In genomic region chr6:13275435-13275989, GRCh38 we compare ENCODE assay signal across 1 cellular context.
A peak's percentile ranks its signal among the peaks of the same experiment; 100 is the strongest.
TF ChIP-seq lines count a peak whose summit lies in the region.

No MANE protein-coding gene starts in this region.

TF ChIP-seq in K562, 482 proteins besides CTCF, POLR2A, EP300 and RAD21 (continued from another document and continues in another):
- TF ChIP-seq ZBTB2 (IDR thresholded peaks at IDR 0.05) (no peak), SMAD4 (CRISPR knock-in tag; conservative IDR thresholded peaks at IDR 0.05) (0 out of 2 replicates have a peak, but pooled peaks have one; percentile 32), MAFG (tag; conservative IDR thresholded peaks at IDR 0.05) (peak; percentile 23; the same call in 1 of the 2 replicates), ETS2 (tag; IDR thresholded peaks at IDR 0.05; ENCODE audit: borderline replicate concordance, poor library complexity, severe bottlenecking) (no peak), MCM3 (IDR thresholded peaks at IDR 0.05) (no peak), ZNF121 (CRISPR knock-in tag; conservative IDR thresholded peaks at IDR 0.05) (no peak), MGA (IDR thresholded peaks at IDR 0.05) (peak; percentile 40), ZNF717 (CRISPR knock-in tag; IDR thresholded peaks at IDR 0.05) (no peak), JUND (IDR thresholded peaks at IDR 0.05; ENCODE audit: borderline replicate concordance, low read depth, low read length) (no peak), JUND (tag; IDR thresholded peaks at IDR 0.05; ENCODE audit: borderline replicate concordance, low read depth, low read length) (0 out of 3 replicates have a peak, but pooled peaks have one; percentile 7), ZBED1 (IDR thresholded peaks at IDR 0.05) (no peak), ZNF282 (CRISPR knock-in tag; IDR thresholded peaks at IDR 0.05) (no peak), ZBTB17 (CRISPR knock-in tag; IDR thresholded peaks at IDR 0.05) (peak; percentile 37; the same call in 1 of the 2 replicates), HIVEP1 (CRISPR knock-in tag; IDR thresholded peaks at IDR 0.05) (0 out of 2 replicates have a peak, but pooled peaks have one; percentile 13), ZNF146 (CRISPR knock-in tag; IDR thresholded peaks at IDR 0.05; ENCODE audit: unreplicated experiment) (no peak), CBFB (CRISPR knock-in tag; IDR thresholded peaks at IDR 0.05) (no peak; the same call in 1 of the 2 replicates), THRB (CRISPR knock-in tag; conservative IDR thresholded peaks at IDR 0.05) (no peak), RBM17 (IDR thresholded peaks at IDR 0.05; ENCODE audit: borderline replicate concordance, low read depth, low read length) (no peak), TCF15 (CRISPR knock-in tag; IDR thresholded peaks at IDR 0.05) (no peak), ZBTB40 (IDR thresholded peaks at IDR 0.05) (peak; percentile 21; the same call in 1 of the 2 replicates), ZBTB40 (CRISPR knock-in tag; IDR thresholded peaks at IDR 0.05) (no peak), NR2C1 (IDR thresholded peaks at IDR 0.05) (no peak), NR2C1 (tag; IDR thresholded peaks at IDR 0.05) (0 out of 2 replicates have a peak, but pooled peaks have one; percentile 4), E2F6 (IDR thresholded peaks at IDR 0.05; ENCODE audit: borderline replicate concordance in 1 of 2, extremely low read depth in 1 of 2, insufficient read depth in 1 of 2, insufficient read length in 1 of 2, low read depth in 1 of 2, low read length in 1 of 2, poor library complexity in 1 of 2, severe bottlenecking in 1 of 2) (peak in 1 of 2 experiments; percentile 8), HMBOX1 (IDR thresholded peaks at IDR 0.05) (peak; percentile 46; the same call in 1 of the 2 replicates), ZFX (CRISPR knock-in tag; IDR thresholded peaks at IDR 0.05) (peak; percentile 26; the same call in 1 of the 2 replicates), SREBF1 (IDR thresholded peaks at IDR 0.05; ENCODE audit: borderline replicate concordance, low read depth, low read length) (no peak), RBM22 (IDR thresholded peaks at IDR 0.05; ENCODE audit: low read depth, low read length, poor library complexity, severe bottlenecking) (no peak), CTBP1 (IDR thresholded peaks at IDR 0.05; ENCODE audit: borderline replicate concordance) (no peak)
